9 cellular contexts compared by ENCODE assay signal in the genomic region with DNA sequence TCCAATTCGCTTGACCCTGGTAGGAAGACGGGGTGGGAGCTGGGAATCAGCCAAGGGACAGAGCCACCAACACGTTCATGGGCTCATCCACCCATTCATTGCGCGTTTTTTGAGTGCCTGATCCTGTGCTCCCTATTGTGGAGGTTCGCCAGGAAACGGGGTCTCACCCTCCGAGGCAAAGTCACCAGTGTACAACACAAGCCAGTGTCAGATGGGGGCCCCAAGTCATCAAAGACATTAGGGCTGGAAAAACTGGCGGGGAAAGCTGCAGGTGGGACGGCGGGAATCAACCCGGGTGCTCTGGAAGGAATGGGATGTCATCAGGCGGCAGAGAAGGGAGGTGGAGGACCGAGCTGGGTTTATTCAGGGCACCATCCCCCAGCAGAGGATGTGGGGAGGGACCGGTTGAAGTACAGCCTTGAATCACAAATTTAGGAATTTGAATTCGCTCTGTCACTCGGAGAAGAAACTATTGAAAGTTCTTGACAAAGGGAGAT. TPM values are rescaled to one million over a fixed set of nuclear protein-coding genes. Genes with fewer than 3 reads are reported as not detected.
DNase-seq lines count a peak whose midpoint lies in the region; ATAC-seq, FAIRE-seq and TF ChIP-seq lines count a peak whose summit lies in the region.
"Had no signal": no experiment of that assay in that cellular context is flagged by ENCODE, and none has a peak within 500 bp of the region (broad histone marks: within the 10 kb centered on the region; RNA-seq: fewer than 3 reads in every experiment).

No MANE protein-coding gene starts in this region.

- H3K4me3 ChIP-seq in HEK293 (ENCODE audit: low read depth, low read length) (peak overlapping the region; percentile 82), astrocyte of the spinal cord (ENCODE audit: low read depth, low read length) (peak overlapping the region; percentile 55)

- no peak for DNase-seq in astrocyte of the spinal cord (ENCODE audit: low read depth, low spot score)
- no peak for DNase-seq in immature natural killer cell
- DNase-seq in stimulated activated effector memory CD8-positive, alpha-beta T cell treated with anti-CD3 and anti-CD28 coated beads, Interleukin-12 subunit alpha, Interleukin-12 subunit beta, amount 100 ng/mL, for 72 hours (ENCODE audit: low spot score in 2 of 2), result no peak
- no peak for DNase-seq in GM19240 (ENCODE audit: insufficient read length, low spot score)
- DNase-seq in urothelium cell line (ENCODE audit: low spot score), result no peak

- CTCF ChIA-PET in HEK293 (lab: Yijun Ruan, JAX), result interaction anchor here (0.7 to 0.9 kb wide), 2 partner anchors 45 to 734 kb away, joined by 3 to 4 read pairs; no protein-coding TSS in a partner anchor

- H3K27ac Mint-ChIP-seq in immature natural killer cell, result no peak overlapping the region
- H3K27ac Mint-ChIP-seq in stimulated activated effector memory CD8-positive, alpha-beta T cell treated with anti-CD3 and anti-CD28 coated beads, Interleukin-12 subunit alpha, Interleukin-12 subunit beta, amount 100 ng/mL, for 72 hours, result no peak overlapping the region

- H3K9me3 Mint-ChIP-seq in immature natural killer cell, result no peaks in the 10 kb centered on the region
- H3K9me3 Mint-ChIP-seq in stimulated activated effector memory CD8-positive, alpha-beta T cell treated with anti-CD3 and anti-CD28 coated beads, Interleukin-12 subunit alpha, Interleukin-12 subunit beta, amount 100 ng/mL, for 72 hours, result no peaks in the 10 kb centered on the region

- H3K27me3 Mint-ChIP-seq in immature natural killer cell (ENCODE audit: low read depth in 3 of 3), result peaks cover 9 to 23% (median 16%) of the 10 kb centered on the region in 3 donors

- no peak for FAIRE-seq in urothelium cell line (lab: Jason Lieb, UNC)
- FAIRE-seq: frontal cortex had no signal

- H3K27ac ChIP-seq in HEK293 (ENCODE audit: extremely low read depth, low read depth, low read length), result peak overlapping the region; percentile 1; the same call in 1 of the 2 replicates

- peaks cover 0 to 4% of the 10 kb centered on the region in 2 experiments; a peak in 1 of 3 replicates for H3K36me3 ChIP-seq in HEK293 (ENCODE audit: control insufficient read depth in 2 of 2, insufficient read depth in 1 of 2, low read length in 2 of 2)

- in situ Hi-C loops in astrocyte of the spinal cord (cut with HindIII; ENCODE audit: low sequenced_read_pairs), result no loop called here

- H3K4me1 Mint-ChIP-seq in immature natural killer cell, result peaks cover 12 to 19% of the 10 kb centered on the region in 2 donors
- peaks cover 10% of the 10 kb centered on the region for H3K4me1 Mint-ChIP-seq in stimulated activated effector memory CD8-positive, alpha-beta T cell treated with anti-CD3 and anti-CD28 coated beads, Interleukin-12 subunit alpha, Interleukin-12 subunit beta, amount 100 ng/mL, for 72 hours

- no peaks in the 10 kb centered on the region for H3K36me3 Mint-ChIP-seq in immature natural killer cell
- no peaks in the 10 kb centered on the region for H3K36me3 Mint-ChIP-seq in stimulated activated effector memory CD8-positive, alpha-beta T cell treated with anti-CD3 and anti-CD28 coated beads, Interleukin-12 subunit alpha, Interleukin-12 subunit beta, amount 100 ng/mL, for 72 hours

- no peaks in the 10 kb centered on the region for H3K4me1 ChIP-seq in HEK293 (ENCODE audit: control insufficient read depth, insufficient read depth, low read length)

- H3K4me3 Mint-ChIP-seq in immature natural killer cell, result peak overlapping the region; percentile 40 to 76 (median 57)
- peak overlapping the region; percentile 54 for H3K4me3 Mint-ChIP-seq in stimulated activated effector memory CD8-positive, alpha-beta T cell treated with anti-CD3 and anti-CD28 coated beads, Interleukin-12 subunit alpha, Interleukin-12 subunit beta, amount 100 ng/mL, for 72 hours

- H3K9me3 ChIP-seq in HEK293 (ENCODE audit: control insufficient read depth, insufficient read depth, low read depth, low read length), result no peaks in the 10 kb centered on the region

- POLR2A ChIA-PET in HEK293 (lab: Yijun Ruan, JAX), result no interaction called here

- TF ChIP-seq CTCF in HEK293 (tag by site-specific recombination; IDR thresholded peaks at IDR 0.05) (no peak), astrocyte of the spinal cord (IDR thresholded peaks at IDR 0.05; ENCODE audit: low read depth, low read length) (no peak)

- ATAC-seq in stimulated activated effector memory CD8-positive, alpha-beta T cell treated with anti-CD3 and anti-CD28 coated beads, Interleukin-12 subunit alpha, Interleukin-12 subunit beta, amount 100 ng/mL, for 72 hours, result no peak
- ATAC-seq in HG02571 (IDR thresholded peaks at IDR 0.05; ENCODE audit: unreplicated experiment) (no peak), HG02623 (IDR thresholded peaks at IDR 0.05; ENCODE audit: unreplicated experiment) (no peak)

TF ChIP-seq in HEK293, 187 proteins besides CTCF, POLR2A, EP300 and RAD21:
- TF ChIP-seq ZNF792 (tag by site-specific recombination; IDR thresholded peaks at IDR 0.05) (0 out of 2 replicates have a peak, but pooled peaks have one; percentile 21), ZBTB17 (tag by site-specific recombination; IDR thresholded peaks at IDR 0.05) (peak; percentile 23; the same call in 1 of the 2 replicates), ZNF211 (tag by site-specific recombination; IDR thresholded peaks at IDR 0.05; ENCODE audit: low read depth) (peak; percentile 6; the same call in 1 of the 2 replicates), ZNF707 (tag by site-specific recombination; IDR thresholded peaks at IDR 0.05) (no peak), ZBTB7A (tag by site-specific recombination; IDR thresholded peaks at IDR 0.05; ENCODE audit: low read depth) (0 out of 2 replicates have a peak, but pooled peaks have one; percentile 36), ZNF501 (tag by site-specific recombination; IDR thresholded peaks at IDR 0.05) (0 out of 2 replicates have a peak, but pooled peaks have one; percentile 5), ZNF596 (tag by site-specific recombination; IDR thresholded peaks at IDR 0.05) (no peak), ZNF341 (tag by site-specific recombination; IDR thresholded peaks at IDR 0.05; ENCODE audit: low read depth) (0 out of 2 replicates have a peak, but pooled peaks have one; percentile 23), SCRT2 (tag by site-specific recombination; IDR thresholded peaks at IDR 0.05) (peak; percentile 41; the same call in 1 of the 2 replicates)
- TF ChIP-seq, protein P1, sequence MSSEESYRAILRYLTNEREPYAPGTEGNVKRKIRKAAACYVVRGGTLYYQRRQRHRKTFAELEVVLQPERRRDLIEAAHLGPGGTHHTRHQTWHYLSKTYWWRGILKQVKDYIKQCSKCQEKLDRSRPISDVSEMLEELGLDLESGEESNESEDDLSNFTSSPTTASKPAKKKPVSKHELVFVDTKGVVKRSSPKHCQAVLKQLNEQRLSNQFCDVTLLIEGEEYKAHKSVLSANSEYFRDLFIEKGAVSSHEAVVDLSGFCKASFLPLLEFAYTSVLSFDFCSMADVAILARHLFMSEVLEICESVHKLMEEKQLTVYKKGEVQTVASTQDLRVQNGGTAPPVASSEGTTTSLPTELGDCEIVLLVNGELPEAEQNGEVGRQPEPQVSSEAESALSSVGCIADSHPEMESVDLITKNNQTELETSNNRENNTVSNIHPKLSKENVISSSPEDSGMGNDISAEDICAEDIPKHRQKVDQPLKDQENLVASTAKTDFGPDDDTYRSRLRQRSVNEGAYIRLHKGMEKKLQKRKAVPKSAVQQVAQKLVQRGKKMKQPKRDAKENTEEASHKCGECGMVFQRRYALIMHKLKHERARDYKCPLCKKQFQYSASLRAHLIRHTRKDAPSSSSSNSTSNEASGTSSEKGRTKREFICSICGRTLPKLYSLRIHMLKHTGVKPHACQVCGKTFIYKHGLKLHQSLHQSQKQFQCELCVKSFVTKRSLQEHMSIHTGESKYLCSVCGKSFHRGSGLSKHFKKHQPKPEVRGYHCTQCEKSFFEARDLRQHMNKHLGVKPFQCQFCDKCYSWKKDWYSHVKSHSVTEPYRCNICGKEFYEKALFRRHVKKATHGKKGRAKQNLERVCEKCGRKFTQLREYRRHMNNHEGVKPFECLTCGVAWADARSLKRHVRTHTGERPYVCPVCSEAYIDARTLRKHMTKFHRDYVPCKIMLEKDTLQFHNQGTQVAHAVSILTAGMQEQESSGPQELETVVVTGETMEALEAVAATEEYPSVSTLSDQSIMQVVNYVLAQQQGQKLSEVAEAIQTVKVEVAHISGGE (tag by site-specific recombination; conservative IDR thresholded peaks at IDR 0.05; ENCODE audit: low read depth), result no peak
TF ChIP-seq in HEK293: peak in this region for 7.

RNA-seq across cellular contexts. Expression of a gene that starts 0.7 kb away (rescaled TPM):
- not detected for polyA plus RNA-seq in immature natural killer cell
